ENCODE assay signal across 33 cellular contexts in genomic region chr2:132736059-132736458, GRCh38.
"Had no signal": no experiment of that assay in that cellular context is flagged by ENCODE, and none has a peak within 500 bp of the region (broad histone marks: within the 10 kb centered on the region; RNA-seq: fewer than 3 reads in every experiment).

No MANE protein-coding gene starts in this region.

- DNase-seq: activated B cell treated with CpG ODN at 0.5 μM for 24 hours; activated CD4-positive, alpha-beta memory T cell treated with anti-CD3 and anti-CD28 coated beads for 36 hours; activated CD4-positive, alpha-beta T cell treated with anti-CD3 and anti-CD28 coated beads for 4 hours; activated CD4-positive, alpha-beta T cell treated with anti-CD3 and anti-CD28 coated beads, Interleukin-2, amount 10 ng/mL, durations not matched to agents 24 days and 14 days; activated CD4-positive, alpha-beta T cell treated with anti-CD3 and anti-CD28 coated beads, Interleukin-2, amount 50 U/mL, for 1 hour; activated CD4-positive, alpha-beta T cell treated with anti-CD3 and anti-CD28 coated beads, Interleukin-2, amount 50 U/mL, for 4 hours; activated CD4-positive, CD25-positive, alpha-beta regulatory T cell treated with anti-CD3 and anti-CD28 coated beads, Interleukin-2, amount 50 U/mL, for 72 hours; activated CD8-positive, alpha-beta memory T cell treated with anti-CD3 and anti-CD28 coated beads, Interleukin-2, amount 50 U/mL, for 4 hours; activated CD8-positive, alpha-beta T cell treated with anti-CD3 and anti-CD28 coated beads for 36 hours; activated effector memory CD4-positive, alpha-beta T cell treated with anti-CD3 and anti-CD28 coated beads, Interleukin-2, amount 50 U/mL, for 16 hours; activated gamma-delta T cell treated with Interleukin-2 at 50 U/mL for 16 hours; activated naive CD4-positive, alpha-beta T cell; activated naive CD4-positive, alpha-beta T cell treated with anti-CD3 and anti-CD28 coated beads for 36 hours; activated naive CD4-positive, alpha-beta T cell treated with anti-CD3 and anti-CD28 coated beads, Interleukin-2, amount 50 U/mL, for 16 hours; activated naive CD8-positive, alpha-beta T cell treated with anti-CD3 and anti-CD28 coated beads for 36 hours; activated T-cell treated with anti-CD3 and anti-CD28 coated beads for 4 hours; activated T-cell treated with anti-CD3 and anti-CD28 coated beads, Interleukin-2, amount 50 U/mL, for 1 hour; activated T-cell treated with anti-CD3 and anti-CD28 coated beads, Interleukin-2, amount 50 U/mL, for 4 hours; activated T-cell treated with anti-CD3 and anti-CD28 coated beads, Interleukin-2, amount 50 U/mL, for 72 hours; adrenal gland; amniotic stem cell; aorta; body of pancreas; brain microvascular endothelial cell; central memory CD4-positive, alpha-beta T cell; T-helper 2 cell; T-helper 9 cell had no signal

- H3K4me3 ChIP-seq: adrenal gland, body of pancreas, breast epithelium had no signal

- ATAC-seq: activated CD8-positive, alpha-beta T cell treated with anti-CD3 and anti-CD28 coated beads for 36 hours; activated naive CD4-positive, alpha-beta T cell treated with anti-CD3 and anti-CD28 coated beads, Interleukin-2, amount 50 U/mL, for 72 hours; activated T-cell treated with anti-CD3 and anti-CD28 coated beads, Interleukin-2, amount 50 U/mL, for 4 hours; activated T-cell treated with anti-CD3 and anti-CD28 coated beads, Interleukin-2, amount 50 U/mL, for 72 hours; activated T-helper 17 cell treated with anti-CD3 and anti-CD28 coated beads, Interleukin-2, amount 50 U/mL, for 72 hours; body of pancreas had no signal

- H3K9me3 ChIP-seq: adrenal gland, body of pancreas, breast epithelium had no signal

- H3K27ac ChIP-seq: adrenal gland, body of pancreas, brain microvascular endothelial cell, breast epithelium, VCaP had no signal

- H3K4me1 ChIP-seq: adrenal gland, body of pancreas, breast epithelium had no signal

- H3K36me3 ChIP-seq: adrenal gland, brain microvascular endothelial cell, breast epithelium had no signal

- FAIRE-seq: astrocyte, TTC549 had no signal

- H3K27me3 ChIP-seq: adrenal gland, body of pancreas, brain microvascular endothelial cell, breast epithelium had no signal
